Comparison of ENCODE assay signal across 1 cellular context in the genomic region with DNA sequence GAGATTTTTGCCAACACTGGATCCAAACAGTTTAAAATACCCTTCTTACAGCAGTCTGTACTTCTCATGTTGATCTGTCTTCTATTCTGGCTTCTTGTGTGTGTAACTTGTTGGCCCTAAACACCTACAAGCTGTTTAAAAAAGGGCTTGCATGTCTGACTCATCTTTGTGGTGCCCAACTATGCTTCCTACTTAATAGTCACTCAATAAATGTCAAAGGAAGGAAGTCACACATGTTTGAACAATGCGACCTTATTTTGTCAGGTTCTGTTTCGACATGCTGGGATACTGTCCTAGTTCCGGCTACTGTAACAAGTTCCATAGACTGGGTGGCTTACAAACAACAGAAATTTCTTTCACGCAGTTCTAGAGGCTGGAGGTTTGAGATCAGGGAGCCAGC.
TF ChIP-seq lines count a peak whose summit lies in the region.

No MANE protein-coding gene starts in this region.

TF ChIP-seq in HepG2, 621 proteins besides CTCF, POLR2A, EP300 and RAD21 (continued from another document and continues in another):
- TF ChIP-seq, protein P1, sequence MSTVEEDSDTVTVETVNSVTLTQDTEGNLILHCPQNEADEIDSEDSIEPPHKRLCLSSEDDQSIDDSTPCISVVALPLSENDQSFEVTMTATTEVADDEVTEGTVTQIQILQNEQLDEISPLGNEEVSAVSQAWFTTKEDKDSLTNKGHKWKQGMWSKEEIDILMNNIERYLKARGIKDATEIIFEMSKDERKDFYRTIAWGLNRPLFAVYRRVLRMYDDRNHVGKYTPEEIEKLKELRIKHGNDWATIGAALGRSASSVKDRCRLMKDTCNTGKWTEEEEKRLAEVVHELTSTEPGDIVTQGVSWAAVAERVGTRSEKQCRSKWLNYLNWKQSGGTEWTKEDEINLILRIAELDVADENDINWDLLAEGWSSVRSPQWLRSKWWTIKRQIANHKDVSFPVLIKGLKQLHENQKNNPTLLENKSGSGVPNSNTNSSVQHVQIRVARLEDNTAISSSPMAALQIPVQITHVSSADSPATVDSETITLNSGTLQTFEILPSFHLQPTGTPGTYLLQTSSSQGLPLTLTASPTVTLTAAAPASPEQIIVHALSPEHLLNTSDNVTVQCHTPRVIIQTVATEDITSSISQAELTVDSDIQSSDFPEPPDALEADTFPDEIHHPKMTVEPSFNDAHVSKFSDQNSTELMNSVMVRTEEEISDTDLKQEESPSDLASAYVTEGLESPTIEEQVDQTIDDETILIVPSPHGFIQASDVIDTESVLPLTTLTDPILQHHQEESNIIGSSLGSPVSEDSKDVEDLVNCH (CRISPR knock-in tag; IDR thresholded peaks at IDR 0.05) = no peak
- TF ChIP-seq NR2F6 (IDR thresholded peaks at IDR 0.05) (peak; percentile 31; the same call in 1 of the 2 replicates), NR2F6 (CRISPR knock-in tag; IDR thresholded peaks at IDR 0.05) (no peak), ZNF746 (CRISPR knock-in tag; IDR thresholded peaks at IDR 0.05) (no peak), ZMYM3 (CRISPR knock-in tag; IDR thresholded peaks at IDR 0.05) (peak; percentile 51; the same call in 1 of the 2 replicates), SALL1 (CRISPR knock-in tag; IDR thresholded peaks at IDR 0.05) (no peak), SOX5 (CRISPR knock-in tag; IDR thresholded peaks at IDR 0.05; ENCODE audit: borderline replicate concordance) (peak; percentile 54; the same call in 1 of the 2 replicates), PAX8 (CRISPR knock-in tag; IDR thresholded peaks at IDR 0.05; ENCODE audit: borderline replicate concordance) (no peak), SIN3A (IDR thresholded peaks at IDR 0.05; ENCODE audit: borderline replicate concordance, low read depth, low read length) (no peak), FOXM1 (CRISPR knock-in tag; IDR thresholded peaks at IDR 0.05) (no peak), CEBPG (CRISPR knock-in tag; IDR thresholded peaks at IDR 0.05) (0 out of 2 replicates have a peak, but pooled peaks have one; percentile 19), MYC (CRISPR knock-in tag; IDR thresholded peaks at IDR 0.05; ENCODE audit: borderline replicate concordance) (no peak), REL (CRISPR knock-in tag; conservative IDR thresholded peaks at IDR 0.05) (no peak), ZNF775 (CRISPR knock-in tag; IDR thresholded peaks at IDR 0.05; ENCODE audit: borderline replicate concordance) (no peak), ZEB1 (IDR thresholded peaks at IDR 0.05; ENCODE audit: insufficient replicate concordance, low read depth) (no peak), MZF1 (CRISPR knock-in tag; IDR thresholded peaks at IDR 0.05; ENCODE audit: borderline replicate concordance) (no peak), TAF1 (CRISPR knock-in tag; IDR thresholded peaks at IDR 0.05) (no peak), ZNF557 (CRISPR knock-in tag; IDR thresholded peaks at IDR 0.05) (no peak), ZNF446 (CRISPR knock-in tag; IDR thresholded peaks at IDR 0.05) (no peak), ZFP90 (CRISPR knock-in tag; IDR thresholded peaks at IDR 0.05; ENCODE audit: borderline replicate concordance) (no peak), RCOR2 (CRISPR knock-in tag; IDR thresholded peaks at IDR 0.05) (0 out of 2 replicates have a peak, but pooled peaks have one; percentile 40), TOE1 (CRISPR knock-in tag; IDR thresholded peaks at IDR 0.05) (no peak), KLF12 (CRISPR knock-in tag; IDR thresholded peaks at IDR 0.05; ENCODE audit: borderline replicate concordance) (no peak), ZBTB7A (CRISPR knock-in tag; IDR thresholded peaks at IDR 0.05) (no peak)
- TF ChIP-seq, protein P2, sequence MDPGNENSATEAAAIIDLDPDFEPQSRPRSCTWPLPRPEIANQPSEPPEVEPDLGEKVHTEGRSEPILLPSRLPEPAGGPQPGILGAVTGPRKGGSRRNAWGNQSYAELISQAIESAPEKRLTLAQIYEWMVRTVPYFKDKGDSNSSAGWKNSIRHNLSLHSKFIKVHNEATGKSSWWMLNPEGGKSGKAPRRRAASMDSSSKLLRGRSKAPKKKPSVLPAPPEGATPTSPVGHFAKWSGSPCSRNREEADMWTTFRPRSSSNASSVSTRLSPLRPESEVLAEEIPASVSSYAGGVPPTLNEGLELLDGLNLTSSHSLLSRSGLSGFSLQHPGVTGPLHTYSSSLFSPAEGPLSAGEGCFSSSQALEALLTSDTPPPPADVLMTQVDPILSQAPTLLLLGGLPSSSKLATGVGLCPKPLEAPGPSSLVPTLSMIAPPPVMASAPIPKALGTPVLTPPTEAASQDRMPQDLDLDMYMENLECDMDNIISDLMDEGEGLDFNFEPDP (CRISPR knock-in tag; conservative IDR thresholded peaks at IDR 0.05) = no peak
- TF ChIP-seq, protein P3, sequence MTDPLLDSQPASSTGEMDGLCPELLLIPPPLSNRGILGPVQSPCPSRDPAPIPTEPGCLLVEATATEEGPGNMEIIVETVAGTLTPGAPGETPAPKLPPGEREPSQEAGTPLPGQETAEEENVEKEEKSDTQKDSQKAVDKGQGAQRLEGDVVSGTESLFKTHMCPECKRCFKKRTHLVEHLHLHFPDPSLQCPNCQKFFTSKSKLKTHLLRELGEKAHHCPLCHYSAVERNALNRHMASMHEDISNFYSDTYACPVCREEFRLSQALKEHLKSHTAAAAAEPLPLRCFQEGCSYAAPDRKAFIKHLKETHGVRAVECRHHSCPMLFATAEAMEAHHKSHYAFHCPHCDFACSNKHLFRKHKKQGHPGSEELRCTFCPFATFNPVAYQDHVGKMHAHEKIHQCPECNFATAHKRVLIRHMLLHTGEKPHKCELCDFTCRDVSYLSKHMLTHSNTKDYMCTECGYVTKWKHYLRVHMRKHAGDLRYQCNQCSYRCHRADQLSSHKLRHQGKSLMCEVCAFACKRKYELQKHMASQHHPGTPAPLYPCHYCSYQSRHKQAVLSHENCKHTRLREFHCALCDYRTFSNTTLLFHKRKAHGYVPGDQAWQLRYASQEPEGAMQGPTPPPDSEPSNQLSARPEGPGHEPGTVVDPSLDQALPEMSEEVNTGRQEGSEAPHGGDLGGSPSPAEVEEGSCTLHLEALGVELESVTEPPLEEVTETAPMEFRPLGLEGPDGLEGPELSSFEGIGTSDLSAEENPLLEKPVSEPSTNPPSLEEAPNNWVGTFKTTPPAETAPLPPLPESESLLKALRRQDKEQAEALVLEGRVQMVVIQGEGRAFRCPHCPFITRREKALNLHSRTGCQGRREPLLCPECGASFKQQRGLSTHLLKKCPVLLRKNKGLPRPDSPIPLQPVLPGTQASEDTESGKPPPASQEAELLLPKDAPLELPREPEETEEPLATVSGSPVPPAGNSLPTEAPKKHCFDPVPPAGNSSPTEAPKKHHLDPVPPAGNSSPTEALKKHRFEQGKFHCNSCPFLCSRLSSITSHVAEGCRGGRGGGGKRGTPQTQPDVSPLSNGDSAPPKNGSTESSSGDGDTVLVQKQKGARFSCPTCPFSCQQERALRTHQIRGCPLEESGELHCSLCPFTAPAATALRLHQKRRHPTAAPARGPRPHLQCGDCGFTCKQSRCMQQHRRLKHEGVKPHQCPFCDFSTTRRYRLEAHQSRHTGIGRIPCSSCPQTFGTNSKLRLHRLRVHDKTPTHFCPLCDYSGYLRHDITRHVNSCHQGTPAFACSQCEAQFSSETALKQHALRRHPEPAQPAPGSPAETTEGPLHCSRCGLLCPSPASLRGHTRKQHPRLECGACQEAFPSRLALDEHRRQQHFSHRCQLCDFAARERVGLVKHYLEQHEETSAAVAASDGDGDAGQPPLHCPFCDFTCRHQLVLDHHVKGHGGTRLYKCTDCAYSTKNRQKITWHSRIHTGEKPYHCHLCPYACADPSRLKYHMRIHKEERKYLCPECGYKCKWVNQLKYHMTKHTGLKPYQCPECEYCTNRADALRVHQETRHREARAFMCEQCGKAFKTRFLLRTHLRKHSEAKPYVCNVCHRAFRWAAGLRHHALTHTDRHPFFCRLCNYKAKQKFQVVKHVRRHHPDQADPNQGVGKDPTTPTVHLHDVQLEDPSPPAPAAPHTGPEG (CRISPR knock-in tag; IDR thresholded peaks at IDR 0.05) = no peak
- TF ChIP-seq, protein P4, sequence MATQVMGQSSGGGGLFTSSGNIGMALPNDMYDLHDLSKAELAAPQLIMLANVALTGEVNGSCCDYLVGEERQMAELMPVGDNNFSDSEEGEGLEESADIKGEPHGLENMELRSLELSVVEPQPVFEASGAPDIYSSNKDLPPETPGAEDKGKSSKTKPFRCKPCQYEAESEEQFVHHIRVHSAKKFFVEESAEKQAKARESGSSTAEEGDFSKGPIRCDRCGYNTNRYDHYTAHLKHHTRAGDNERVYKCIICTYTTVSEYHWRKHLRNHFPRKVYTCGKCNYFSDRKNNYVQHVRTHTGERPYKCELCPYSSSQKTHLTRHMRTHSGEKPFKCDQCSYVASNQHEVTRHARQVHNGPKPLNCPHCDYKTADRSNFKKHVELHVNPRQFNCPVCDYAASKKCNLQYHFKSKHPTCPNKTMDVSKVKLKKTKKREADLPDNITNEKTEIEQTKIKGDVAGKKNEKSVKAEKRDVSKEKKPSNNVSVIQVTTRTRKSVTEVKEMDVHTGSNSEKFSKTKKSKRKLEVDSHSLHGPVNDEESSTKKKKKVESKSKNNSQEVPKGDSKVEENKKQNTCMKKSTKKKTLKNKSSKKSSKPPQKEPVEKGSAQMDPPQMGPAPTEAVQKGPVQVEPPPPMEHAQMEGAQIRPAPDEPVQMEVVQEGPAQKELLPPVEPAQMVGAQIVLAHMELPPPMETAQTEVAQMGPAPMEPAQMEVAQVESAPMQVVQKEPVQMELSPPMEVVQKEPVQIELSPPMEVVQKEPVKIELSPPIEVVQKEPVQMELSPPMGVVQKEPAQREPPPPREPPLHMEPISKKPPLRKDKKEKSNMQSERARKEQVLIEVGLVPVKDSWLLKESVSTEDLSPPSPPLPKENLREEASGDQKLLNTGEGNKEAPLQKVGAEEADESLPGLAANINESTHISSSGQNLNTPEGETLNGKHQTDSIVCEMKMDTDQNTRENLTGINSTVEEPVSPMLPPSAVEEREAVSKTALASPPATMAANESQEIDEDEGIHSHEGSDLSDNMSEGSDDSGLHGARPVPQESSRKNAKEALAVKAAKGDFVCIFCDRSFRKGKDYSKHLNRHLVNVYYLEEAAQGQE (IDR thresholded peaks at IDR 0.05; ENCODE audit: borderline replicate concordance in 1 of 2, low read depth in 1 of 2, low read length in 2 of 2) = no peak
- TF ChIP-seq, protein P5, sequence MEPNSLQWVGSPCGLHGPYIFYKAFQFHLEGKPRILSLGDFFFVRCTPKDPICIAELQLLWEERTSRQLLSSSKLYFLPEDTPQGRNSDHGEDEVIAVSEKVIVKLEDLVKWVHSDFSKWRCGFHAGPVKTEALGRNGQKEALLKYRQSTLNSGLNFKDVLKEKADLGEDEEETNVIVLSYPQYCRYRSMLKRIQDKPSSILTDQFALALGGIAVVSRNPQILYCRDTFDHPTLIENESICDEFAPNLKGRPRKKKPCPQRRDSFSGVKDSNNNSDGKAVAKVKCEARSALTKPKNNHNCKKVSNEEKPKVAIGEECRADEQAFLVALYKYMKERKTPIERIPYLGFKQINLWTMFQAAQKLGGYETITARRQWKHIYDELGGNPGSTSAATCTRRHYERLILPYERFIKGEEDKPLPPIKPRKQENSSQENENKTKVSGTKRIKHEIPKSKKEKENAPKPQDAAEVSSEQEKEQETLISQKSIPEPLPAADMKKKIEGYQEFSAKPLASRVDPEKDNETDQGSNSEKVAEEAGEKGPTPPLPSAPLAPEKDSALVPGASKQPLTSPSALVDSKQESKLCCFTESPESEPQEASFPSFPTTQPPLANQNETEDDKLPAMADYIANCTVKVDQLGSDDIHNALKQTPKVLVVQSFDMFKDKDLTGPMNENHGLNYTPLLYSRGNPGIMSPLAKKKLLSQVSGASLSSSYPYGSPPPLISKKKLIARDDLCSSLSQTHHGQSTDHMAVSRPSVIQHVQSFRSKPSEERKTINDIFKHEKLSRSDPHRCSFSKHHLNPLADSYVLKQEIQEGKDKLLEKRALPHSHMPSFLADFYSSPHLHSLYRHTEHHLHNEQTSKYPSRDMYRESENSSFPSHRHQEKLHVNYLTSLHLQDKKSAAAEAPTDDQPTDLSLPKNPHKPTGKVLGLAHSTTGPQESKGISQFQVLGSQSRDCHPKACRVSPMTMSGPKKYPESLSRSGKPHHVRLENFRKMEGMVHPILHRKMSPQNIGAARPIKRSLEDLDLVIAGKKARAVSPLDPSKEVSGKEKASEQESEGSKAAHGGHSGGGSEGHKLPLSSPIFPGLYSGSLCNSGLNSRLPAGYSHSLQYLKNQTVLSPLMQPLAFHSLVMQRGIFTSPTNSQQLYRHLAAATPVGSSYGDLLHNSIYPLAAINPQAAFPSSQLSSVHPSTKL (CRISPR knock-in tag; IDR thresholded peaks at IDR 0.05) = peak; percentile 27; the same call in 1 of the 2 replicates
- TF ChIP-seq, protein P6, sequence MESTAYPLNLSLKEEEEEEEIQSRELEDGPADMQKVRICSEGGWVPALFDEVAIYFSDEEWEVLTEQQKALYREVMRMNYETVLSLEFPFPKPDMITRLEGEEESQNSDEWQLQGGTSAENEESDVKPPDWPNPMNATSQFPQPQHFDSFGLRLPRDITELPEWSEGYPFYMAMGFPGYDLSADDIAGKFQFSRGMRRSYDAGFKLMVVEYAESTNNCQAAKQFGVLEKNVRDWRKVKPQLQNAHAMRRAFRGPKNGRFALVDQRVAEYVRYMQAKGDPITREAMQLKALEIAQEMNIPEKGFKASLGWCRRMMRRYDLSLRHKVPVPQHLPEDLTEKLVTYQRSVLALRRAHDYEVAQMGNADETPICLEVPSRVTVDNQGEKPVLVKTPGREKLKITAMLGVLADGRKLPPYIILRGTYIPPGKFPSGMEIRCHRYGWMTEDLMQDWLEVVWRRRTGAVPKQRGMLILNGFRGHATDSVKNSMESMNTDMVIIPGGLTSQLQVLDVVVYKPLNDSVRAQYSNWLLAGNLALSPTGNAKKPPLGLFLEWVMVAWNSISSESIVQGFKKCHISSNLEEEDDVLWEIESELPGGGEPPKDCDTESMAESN (CRISPR knock-in tag; conservative IDR thresholded peaks at IDR 0.05) = no peak
- TF ChIP-seq, protein P7, sequence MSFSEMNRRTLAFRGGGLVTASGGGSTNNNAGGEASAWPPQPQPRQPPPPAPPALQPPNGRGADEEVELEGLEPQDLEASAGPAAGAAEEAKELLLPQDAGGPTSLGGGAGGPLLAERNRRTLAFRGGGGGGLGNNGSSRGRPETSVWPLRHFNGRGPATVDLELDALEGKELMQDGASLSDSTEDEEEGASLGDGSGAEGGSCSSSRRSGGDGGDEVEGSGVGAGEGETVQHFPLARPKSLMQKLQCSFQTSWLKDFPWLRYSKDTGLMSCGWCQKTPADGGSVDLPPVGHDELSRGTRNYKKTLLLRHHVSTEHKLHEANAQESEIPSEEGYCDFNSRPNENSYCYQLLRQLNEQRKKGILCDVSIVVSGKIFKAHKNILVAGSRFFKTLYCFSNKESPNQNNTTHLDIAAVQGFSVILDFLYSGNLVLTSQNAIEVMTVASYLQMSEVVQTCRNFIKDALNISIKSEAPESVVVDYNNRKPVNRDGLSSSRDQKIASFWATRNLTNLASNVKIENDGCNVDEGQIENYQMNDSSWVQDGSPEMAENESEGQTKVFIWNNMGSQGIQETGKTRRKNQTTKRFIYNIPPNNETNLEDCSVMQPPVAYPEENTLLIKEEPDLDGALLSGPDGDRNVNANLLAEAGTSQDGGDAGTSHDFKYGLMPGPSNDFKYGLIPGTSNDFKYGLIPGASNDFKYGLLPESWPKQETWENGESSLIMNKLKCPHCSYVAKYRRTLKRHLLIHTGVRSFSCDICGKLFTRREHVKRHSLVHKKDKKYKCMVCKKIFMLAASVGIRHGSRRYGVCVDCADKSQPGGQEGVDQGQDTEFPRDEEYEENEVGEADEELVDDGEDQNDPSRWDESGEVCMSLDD (CRISPR knock-in tag; IDR thresholded peaks at IDR 0.05; ENCODE audit: borderline replicate concordance) = 0 out of 2 replicates have a peak, but pooled peaks have one; percentile 1
- TF ChIP-seq, protein P8, sequence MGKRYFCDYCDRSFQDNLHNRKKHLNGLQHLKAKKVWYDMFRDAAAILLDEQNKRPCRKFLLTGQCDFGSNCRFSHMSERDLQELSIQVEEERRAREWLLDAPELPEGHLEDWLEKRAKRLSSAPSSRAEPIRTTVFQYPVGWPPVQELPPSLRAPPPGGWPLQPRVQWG (CRISPR knock-in tag; IDR thresholded peaks at IDR 0.05; ENCODE audit: borderline replicate concordance, low read depth) = no peak
- TF ChIP-seq, protein P9, sequence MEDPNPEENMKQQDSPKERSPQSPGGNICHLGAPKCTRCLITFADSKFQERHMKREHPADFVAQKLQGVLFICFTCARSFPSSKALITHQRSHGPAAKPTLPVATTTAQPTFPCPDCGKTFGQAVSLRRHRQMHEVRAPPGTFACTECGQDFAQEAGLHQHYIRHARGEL (CRISPR knock-in tag; IDR thresholded peaks at IDR 0.05) = no peak
